16 cellular contexts compared by ENCODE assay signal in genomic region chr2:234771985-234772774, GRCh38.
DNase-seq lines count a peak whose midpoint lies in the region; ATAC-seq and TF ChIP-seq lines count a peak whose summit lies in the region.
"Had no signal": no experiment of that assay in that cellular context is flagged by ENCODE, and none has a peak within 500 bp of the region (broad histone marks: within the 10 kb centered on the region; RNA-seq: fewer than 3 reads in every experiment).

No MANE protein-coding gene starts in this region.

- TF ChIP-seq CTCF in RWPE1 (conservative IDR thresholded peaks at IDR 0.05; ENCODE audit: low read depth) (no peak), upper lobe of right lung (IDR thresholded peaks at IDR 0.05) (no peak), mesothelial cell of epicardium (IDR thresholded peaks at IDR 0.05; ENCODE audit: unreplicated experiment) (no peak)

- DNase-seq in Right ventricle myocardium inferior (ENCODE audit: missing footprints), result no peak
- DNase-seq in cardiac septum (ENCODE audit: low spot score), result no peak
- DNase-seq in RWPE1 (ENCODE audit: low spot score), result peak; percentile 8
- DNase-seq in glomerular visceral epithelial cell (ENCODE audit: extremely low spot score), result peak; percentile 74
- no peak for DNase-seq in upper lobe of right lung
- no peak for DNase-seq in epidermal melanocyte (ENCODE audit: insufficient read length, low spot score)
- no peak for DNase-seq in mesothelial cell of epicardium (ENCODE audit: low spot score in 2 of 2, unreplicated experiment in 2 of 2)
- DNase-seq: activated CD4-positive, alpha-beta T cell treated with anti-CD3 and anti-CD28 coated beads, Interleukin-2, amount 50 U/mL, for 4 hours; activated effector memory CD4-positive, alpha-beta T cell treated with Interleukin-2 at 50 U/mL for 16 hours; caudate nucleus; H7; NCI-H1930; stimulated activated CD8-positive, alpha-beta memory T cell treated with anti-CD3 and anti-CD28 coated beads, Interleukin-4, amount 100 ng/mL, for 48 hours had no signal

- peaks cover 15% of the 10 kb centered on the region for H3K27me3 Mint-ChIP-seq in mesothelial cell of epicardium (ENCODE audit: low read depth)

- no peaks in the 10 kb centered on the region for H3K36me3 Mint-ChIP-seq in mesothelial cell of epicardium

- H3K27me3 ChIP-seq in upper lobe of right lung, result no peaks in the 10 kb centered on the region
- H3K27me3 ChIP-seq: uterus had no signal

- no peaks in the 10 kb centered on the region for H3K9me3 ChIP-seq in upper lobe of right lung
- H3K9me3 ChIP-seq: uterus had no signal

- intact Hi-C loops in Right ventricle myocardium inferior (cut with DNase I) (no loop called here), cardiac septum (cut with DNase I) (no loop called here), upper lobe of right lung (cut with DNase I) (no loop called here)

- CTCF ChIA-PET in RWPE1 (lab: Yijun Ruan, JAX), result interaction anchor here (0.5 to 0.6 kb wide), 2 partner anchors 18 to 1002 kb away, joined by 3 to 4 read pairs; no protein-coding TSS in a partner anchor

- H3K4me1 ChIP-seq in upper lobe of right lung, result peaks cover 6% of the 10 kb centered on the region
- H3K4me1 ChIP-seq: uterus had no signal

- H3K36me3 ChIP-seq in upper lobe of right lung, result no peaks in the 10 kb centered on the region
- H3K36me3 ChIP-seq: uterus had no signal

- peaks cover 6% of the 10 kb centered on the region for H3K9me3 Mint-ChIP-seq in mesothelial cell of epicardium
- H3K9me3 Mint-ChIP-seq: T-helper 1 cell treated with Interleukin-12 subunit alpha and Interleukin-12 subunit beta and Interleukin-4 antibody, amounts not matched to agents 30 μg/mL and 1 μg/mL, for 36 hours had no signal

- POLR2A ChIA-PET in RWPE1 (lab: Yijun Ruan, JAX; ENCODE audit: low non-redundant PET), result no interaction called here

- H3K4me3 ChIP-seq in upper lobe of right lung, result no peak overlapping the region
- H3K4me3 ChIP-seq: uterus had no signal

- H3K4me3 Mint-ChIP-seq in mesothelial cell of epicardium, result no peak overlapping the region
- H3K4me3 Mint-ChIP-seq: T-helper 1 cell treated with Interleukin-12 subunit alpha and Interleukin-12 subunit beta and Interleukin-4 antibody, amounts not matched to agents 30 μg/mL and 1 μg/mL, for 36 hours had no signal

- ATAC-seq in Right ventricle myocardium inferior (peak; percentile 37), upper lobe of right lung (peak; percentile 37), HG03159 (IDR thresholded peaks at IDR 0.05; ENCODE audit: unreplicated experiment) (no peak)

- H3K4me1 Mint-ChIP-seq in mesothelial cell of epicardium, result peaks cover 31% of the 10 kb centered on the region

- H3K27ac ChIP-seq in RWPE1 (no peak overlapping the region), upper lobe of right lung (no peak overlapping the region)

- H3K27ac Mint-ChIP-seq in mesothelial cell of epicardium, result no peak overlapping the region
- H3K27ac Mint-ChIP-seq: T-helper 1 cell treated with Interleukin-12 subunit alpha and Interleukin-12 subunit beta and Interleukin-4 antibody, amounts not matched to agents 30 μg/mL and 1 μg/mL, for 36 hours had no signal

Comparison
In these comparisons a context has a peak if more than half of its experiments do, and no peak if none do; other contexts are left out.
1. DNase-seq: peak in RWPE1 (single experiment) and glomerular visceral epithelial cell (single experiment); none in Right ventricle myocardium inferior (single experiment), cardiac septum (single experiment), upper lobe of right lung (single experiment), epidermal melanocyte (single experiment) and mesothelial cell of epicardium (0 of 2).